ENCODE assay signal across 1 cellular context in genomic region chr20:50003253-50003656, GRCh38.
TF ChIP-seq lines count a peak whose summit lies in the region.

No MANE protein-coding gene starts in this region.

TF ChIP-seq in K562, 482 proteins besides CTCF, POLR2A, EP300 and RAD21 (continued from another document):
- TF ChIP-seq ELF1 (tag; IDR thresholded peaks at IDR 0.05) (0 out of 2 replicates have a peak, but pooled peaks have one; percentile 23), EP400 (IDR thresholded peaks at IDR 0.05) (peak; percentile 43; the same call in 1 of the 2 replicates), ZNF347 (CRISPR knock-in tag; IDR thresholded peaks at IDR 0.05; ENCODE audit: low read depth) (no peak), MTA3 (IDR thresholded peaks at IDR 0.05; ENCODE audit: borderline replicate concordance) (no peak), CTCFL (IDR thresholded peaks at IDR 0.05; ENCODE audit: borderline replicate concordance, insufficient read depth, low read depth, low read length, poor library complexity, severe bottlenecking) (no peak), NR3C1 (CRISPR knock-in tag; IDR thresholded peaks at IDR 0.05) (no peak), MLX (CRISPR knock-in tag; conservative IDR thresholded peaks at IDR 0.05) (no peak), USF1 (CRISPR knock-in tag; IDR thresholded peaks at IDR 0.05) (peak; percentile 43; the same call in 1 of the 2 replicates)
